8 cellular contexts compared by ENCODE assay signal in genomic region chr7:113085781-113086390, GRCh38. TPM values are rescaled to one million over a fixed set of nuclear protein-coding genes. Genes with fewer than 3 reads are reported as not detected.
DNase-seq lines count a peak whose midpoint lies in the region; ATAC-seq lines count a peak whose summit lies in the region.

No MANE protein-coding gene starts in this region.

- H3K36me3 ChIP-seq in skeletal muscle tissue (ENCODE audit: control insufficient read depth in 3 of 3, insufficient read depth in 3 of 3, low read length in 3 of 3): no peaks in the 10 kb centered on the region
- no peaks in the 10 kb centered on the region for H3K36me3 ChIP-seq in Karpas-422 (ENCODE audit: insufficient read depth, low read length)

- no peaks in the 10 kb centered on the region for H3K9me3 Mint-ChIP-seq in T-cell
- H3K9me3 Mint-ChIP-seq in activated T-cell treated with anti-CD3 and anti-CD28 coated beads, Interleukin-2, amount 50 U/mL, for 4 hours: no peaks in the 10 kb centered on the region

- H3K9me2 ChIP-seq in Karpas-422 (replicated peaks; ENCODE audit: insufficient read depth, low read length): no peaks in the 10 kb centered on the region

- H3K79me2 ChIP-seq in Karpas-422 (ENCODE audit: low read length): no peaks in the 10 kb centered on the region

- H3K9me3 ChIP-seq in skeletal muscle tissue (ENCODE audit: control insufficient read depth in 3 of 3, low read length in 3 of 3): no peaks in the 10 kb centered on the region
- H3K9me3 ChIP-seq in Karpas-422 (ENCODE audit: low read length): no peaks in the 10 kb centered on the region

- peaks cover 25 to 44% of the 10 kb centered on the region in 2 donors for H3K27me3 Mint-ChIP-seq in T-cell
- H3K27me3 Mint-ChIP-seq in activated T-cell treated with anti-CD3 and anti-CD28 coated beads, Interleukin-2, amount 50 U/mL, for 4 hours (ENCODE audit: low read depth): peaks cover 55% of the 10 kb centered on the region

- H3K27ac ChIP-seq in skeletal muscle tissue (ENCODE audit: low read depth, low read length): no peak overlapping the region
- no peak overlapping the region for H3K27ac ChIP-seq in Karpas-422 (ENCODE audit: low read length)

- H3K27me3 ChIP-seq in skeletal muscle tissue (ENCODE audit: control insufficient read depth in 3 of 3, insufficient read depth in 3 of 3, low read length in 3 of 3) (peaks cover 3 to 17% (median 14%) of the 10 kb centered on the region in 3 donors), Karpas-422 (ENCODE audit: low read length) (no peaks in the 10 kb centered on the region)

- peak overlapping the region in 2 of 3 donors; percentile 0 to 7 for H3K4me3 Mint-ChIP-seq in T-cell
- H3K4me3 Mint-ChIP-seq in activated T-cell treated with anti-CD3 and anti-CD28 coated beads, Interleukin-2, amount 50 U/mL, for 4 hours: no peak overlapping the region

- CTCF ChIA-PET in T-cell (lab: Charles Lee): interaction anchor here (0.5 to 1.2 kb wide), 6 partner anchors 18 to 730 kb away, joined by 4 to 10 read pairs (median 8); a partner anchor contains a TSS

- H3K4me1 ChIP-seq in skeletal muscle tissue (ENCODE audit: control insufficient read depth in 3 of 3, insufficient read depth in 3 of 3, low read length in 3 of 3) (peaks cover 4 to 8% (median 7%) of the 10 kb centered on the region in 3 donors), Karpas-422 (ENCODE audit: low read length) (peaks cover 5% of the 10 kb centered on the region; the same call in 1 of the 2 replicates)

- no peak overlapping the region for H3K27ac Mint-ChIP-seq in T-cell

- DNase-seq in Daoy (ENCODE audit: low read depth) (peak; percentile 31), T-cell (no peak), foreskin melanocyte (peak; percentile 8), Karpas-422 (no peak)
- DNase-seq in stimulated activated CD8-positive, alpha-beta memory T cell treated with anti-CD3 and anti-CD28 coated beads, Interleukin-4, amount 100 ng/mL, for 48 hours: no peak
- DNase-seq in activated T-cell treated with anti-CD3 and anti-CD28 coated beads, Interleukin-2, amount 50 U/mL, for 4 hours: no peak

- peak overlapping the region in 1 of 3 donors; percentile 14 for H3K9ac ChIP-seq in skeletal muscle tissue (ENCODE audit: low read depth in 1 of 3, low read length in 3 of 3)
- no peak overlapping the region for H3K9ac ChIP-seq in Karpas-422 (ENCODE audit: low read length)

- no peak overlapping the region for H2AFZ ChIP-seq in Karpas-422 (ENCODE audit: low read length)

- H3K4me2 ChIP-seq in Karpas-422 (ENCODE audit: low read depth, low read length, poor library complexity, severe bottlenecking): no peak overlapping the region

- H3K4me1 Mint-ChIP-seq in T-cell: peaks cover 7 to 14% (median 13%) of the 10 kb centered on the region in 3 donors
- H3K4me1 Mint-ChIP-seq in activated T-cell treated with anti-CD3 and anti-CD28 coated beads, Interleukin-2, amount 50 U/mL, for 4 hours (ENCODE audit: low read depth): peaks cover 7% of the 10 kb centered on the region

- no peaks in the 10 kb centered on the region for H4K20me1 ChIP-seq in Karpas-422 (ENCODE audit: insufficient read depth, low read depth, low read length)

- H3K36me3 Mint-ChIP-seq in T-cell: no peaks in the 10 kb centered on the region
- H3K36me3 Mint-ChIP-seq in activated T-cell treated with anti-CD3 and anti-CD28 coated beads, Interleukin-2, amount 50 U/mL, for 4 hours (ENCODE audit: insufficient read depth): no peaks in the 10 kb centered on the region

- ATAC-seq in HG02870 (IDR thresholded peaks at IDR 0.05; ENCODE audit: unreplicated experiment): peak; percentile 9
- peak in 1 of 4 experiments; percentile 51 for ATAC-seq in T-cell (replicated peaks in 1 of 4)
- no peak for ATAC-seq in activated T-cell treated with anti-CD3 and anti-CD28 coated beads, Interleukin-2, amount 50 U/mL, for 4 hours

- H3K4me3 ChIP-seq in skeletal muscle tissue (ENCODE audit: low read length in 3 of 3) (peak overlapping the region; percentile 52 to 57 (median 57)), Karpas-422 (ENCODE audit: low read length) (no peak overlapping the region)

- POLR2A ChIA-PET in T-cell (lab: Charles Lee): interaction anchor here (0.6 kb wide), 3 partner anchors 10 to 158 kb away, joined by 3 to 8 read pairs (median 4); no protein-coding TSS in a partner anchor

RNA-seq across cellular contexts. Expression of gene GPR85, which starts 0.7 kb away (rescaled TPM):
- 1.4 and 3.4 TPM in 2 replicates for total RNA-seq in Daoy (2014; rRNA removed; shearing (Covaris generic))
- total RNA-seq in T-cell: not detected
- 1.0 TPM for total RNA-seq in skeletal muscle tissue
- total RNA-seq in activated T-cell treated with anti-CD3 and anti-CD28 coated beads, Interleukin-2, amount 50 U/mL, for 4 hours: not detected
- 0.07 TPM in 1 of 2 replicates, not detected in the other for total RNA-seq in Karpas-422 (2014; rRNA removed; shearing (Covaris generic); ENCODE audit: low replicate concordance)

RNA-seq across cellular contexts. Expression of gene SMIM30, which starts 32.5 kb away (rescaled TPM):
- total RNA-seq in Daoy (2014; rRNA removed; shearing (Covaris generic)): 80.4 and 96.3 TPM in 2 replicates
- total RNA-seq in T-cell: 10 to 100 TPM; 11.1 to 17.3 (median 16.5) TPM
- 38.6 TPM for total RNA-seq in skeletal muscle tissue
- 10 to 100 TPM; 36.8 to 44.7 (median 39.5) TPM for total RNA-seq in activated T-cell treated with anti-CD3 and anti-CD28 coated beads, Interleukin-2, amount 50 U/mL, for 4 hours
- 21.6 and 50.4 TPM in 2 replicates for total RNA-seq in Karpas-422 (2014; rRNA removed; shearing (Covaris generic); ENCODE audit: low replicate concordance)

Comparison
In these comparisons a context has a peak if more than half of its experiments do, and no peak if none do; other contexts are left out.
1. DNase-seq: peak in Daoy (single experiment) and foreskin melanocyte (single experiment); none in T-cell (0 of 34), stimulated activated CD8-positive, alpha-beta memory T cell treated with anti-CD3 and anti-CD28 coated beads, Interleukin-4, amount 100 ng/mL, for 48 hours (single experiment), activated T-cell treated with anti-CD3 and anti-CD28 coated beads, Interleukin-2, amount 50 U/mL, for 4 hours (single experiment) and Karpas-422 (single experiment).